9 cellular contexts compared by ENCODE assay signal in the genomic region with DNA sequence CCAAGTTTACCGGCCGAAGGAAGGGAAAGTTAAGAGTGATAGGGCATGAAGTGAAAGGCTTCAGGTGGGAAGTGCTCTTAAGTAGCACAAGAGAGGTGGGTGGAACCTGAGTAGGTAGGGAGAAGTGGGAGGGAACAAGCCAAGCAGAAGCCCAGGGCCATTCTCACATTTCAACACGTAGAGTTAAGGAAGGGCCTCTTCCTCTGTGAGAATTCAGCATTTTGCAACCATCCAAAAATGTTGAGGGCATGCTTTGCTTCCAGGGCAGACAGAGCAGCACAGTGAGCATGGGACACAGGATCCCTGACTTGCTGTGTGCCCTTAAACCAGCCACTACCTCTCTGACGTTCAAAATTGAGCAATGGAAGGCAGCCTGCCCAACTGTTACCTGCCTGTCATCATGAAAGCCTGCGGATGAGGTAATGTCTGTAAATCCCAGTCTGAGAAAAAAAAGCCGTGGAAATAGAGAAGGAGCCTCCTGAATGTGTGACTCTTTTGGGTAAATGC. TPM values are rescaled to one million over a fixed set of nuclear protein-coding genes. Genes with fewer than 3 reads are reported as not detected.
DNase-seq lines count a peak whose midpoint lies in the region; ATAC-seq, FAIRE-seq and TF ChIP-seq lines count a peak whose summit lies in the region.
"Had no signal": no experiment of that assay in that cellular context is flagged by ENCODE, and none has a peak within 500 bp of the region (broad histone marks: within the 10 kb centered on the region; RNA-seq: fewer than 3 reads in every experiment).

No MANE protein-coding gene starts in this region.

- H3K4me2 ChIP-seq in GM12878 (ENCODE audit: control insufficient read depth, insufficient read depth) (peak overlapping the region; percentile 86), neural progenitor cell (no peak overlapping the region)

- H3K4me3 Mint-ChIP-seq in nephron progenitor cell, result peak overlapping the region; percentile 41
- no peak overlapping the region for H3K4me3 Mint-ChIP-seq in neural progenitor cell

- peaks cover 74% of the 10 kb centered on the region for H3K79me2 ChIP-seq in GM12878 (ENCODE audit: control insufficient read depth, insufficient read depth, low read length)
- H3K79me2 ChIP-seq in neural progenitor cell (ENCODE audit: low read depth), result peaks cover 77% of the 10 kb centered on the region

- peak; percentile 36 for FAIRE-seq in GM12892 (lab: Jason Lieb, UNC)
- FAIRE-seq in GM12878 (lab: Jason Lieb, UNC), result no peak
- FAIRE-seq: colon, keratinocyte had no signal

- RAD21 ChIA-PET in GM12878 (lab: Charles Lee; ENCODE audit: unreplicated experiment), result interaction anchor here (1.0 to 8.3 kb wide), 3 partner anchors 16 to 48 kb away, joined by 5 to 99 read pairs (median 6); no protein-coding TSS in a partner anchor

- H3K27ac Mint-ChIP-seq in nephron progenitor cell, result peak overlapping the region; percentile 68
- no peak overlapping the region for H3K27ac Mint-ChIP-seq in neural progenitor cell

- POLR2A ChIA-PET in GM12878 (lab: Charles Lee), result interaction anchor here (0.8 to 2.2 kb wide), 3 partner anchors 44 to 131 kb away, joined by 3 to 6 read pairs (median 3); no protein-coding TSS in a partner anchor

- WGBS in GM12878 (ENCODE audit: insufficient coverage, insufficient replicate concordance, low lambda C conversion rate, missing lambda C conversion rate), result 70% methylated on average over 6 of the region's 6 CpGs

- peaks cover 62% of the 10 kb centered on the region for H3K4me1 ChIP-seq in GM12878 (ENCODE audit: control insufficient read depth, insufficient read depth, low read length)
- H3K4me1 ChIP-seq in neural progenitor cell, result peaks cover 33% of the 10 kb centered on the region

- no peak for TF ChIP-seq CTCF in GM12878 (IDR thresholded peaks at IDR 0.05 in 2 of 3, conservative IDR thresholded peaks at IDR 0.05 in 1 of 3; ENCODE audit: control insufficient read depth in 2 of 3, extremely low read depth in 1 of 3, insufficient read depth in 1 of 3, low read depth in 3 of 3, low read length in 3 of 3)
- TF ChIP-seq CTCF in nephron progenitor cell (IDR thresholded peaks at IDR 0.05), result no peak
- TF ChIP-seq CTCF in neural progenitor cell (IDR thresholded peaks at IDR 0.05), result no peak

- no peak for ATAC-seq in GM12878

- CTCF ChIA-PET in GM12878 (lab: Yijun Ruan, JAX), result interaction anchor here (0.9 to 4.2 kb wide), 5 partner anchors 16 to 122 kb away, joined by 3 to 44 read pairs (median 11); no protein-coding TSS in a partner anchor

- BruUV-seq in GM12878 (replicated peaks; lab: Mats Ljungman, UMichigan), result no TSS peak

- SMC1A ChIA-PET in GM12878 (lab: Charles Lee; ENCODE audit: uncharacterized antibody, unreplicated experiment), result interaction anchor here (0.6 to 4.2 kb wide), 5 partner anchors 11 to 122 kb away, joined by 3 to 47 read pairs (median 7); no protein-coding TSS in a partner anchor

- in situ Hi-C loops in GM12878 (cut with MboI), result no loop called here

- H2AFZ ChIP-seq in GM12878 (ENCODE audit: control insufficient read depth, low read depth, low read length), result no peak overlapping the region
- H2AFZ ChIP-seq in neural progenitor cell (replicated peaks), result no peak overlapping the region

- H3K4me1 Mint-ChIP-seq in nephron progenitor cell, result peaks cover 23% of the 10 kb centered on the region
- peaks cover 22% of the 10 kb centered on the region for H3K4me1 Mint-ChIP-seq in neural progenitor cell

- H4K20me1 ChIP-seq in GM12878 (ENCODE audit: control insufficient read depth, insufficient read depth) (no peaks in the 10 kb centered on the region), neural progenitor cell (ENCODE audit: low read depth) (peaks cover 45% of the 10 kb centered on the region)

- DNase-seq in GM12892 (ENCODE audit: insufficient read length) (no peak), NCI-H187 treated with DMSO at 0.1 percent for 48 hours (lab: John Stamatoyannopoulos, UW) (peak; percentile 33), GM12878 (ENCODE audit: low read depth, low spot score) (no peak), nephron progenitor cell (no peak), neural progenitor cell (ENCODE audit: low spot score) (no peak), HK-2 (ENCODE audit: unreplicated experiment) (no peak), AG08395 (ENCODE audit: low spot score) (no peak)

- H3K4me3 ChIP-seq in GM12878 (peak overlapping the region; percentile 59), neural progenitor cell (no peak overlapping the region)

- H3K36me3 Mint-ChIP-seq in nephron progenitor cell (ENCODE audit: low read depth) (no peaks in the 10 kb centered on the region), neural progenitor cell (no peaks in the 10 kb centered on the region)

- H3K27me3 ChIP-seq in GM12878 (replicated peaks in 1 of 2; ENCODE audit: control insufficient read depth in 2 of 2, insufficient read depth in 2 of 2, low read length in 1 of 2), result no peaks in the 10 kb centered on the region
- H3K27me3 ChIP-seq in neural progenitor cell, result peaks cover 14% of the 10 kb centered on the region

- TF ChIP-seq RAD21 in GM12878 (IDR thresholded peaks at IDR 0.05; ENCODE audit: insufficient read depth, low read depth, low read length), result no peak

- H3K9me3 Mint-ChIP-seq in nephron progenitor cell (no peaks in the 10 kb centered on the region), neural progenitor cell (no peaks in the 10 kb centered on the region)

- H3K27ac ChIP-seq in GM12878 (ENCODE audit: control insufficient read depth, insufficient read depth), result peak overlapping the region; percentile 30
- H3K27ac ChIP-seq in neural progenitor cell, result no peak overlapping the region

- H3F3A ChIP-seq in neural progenitor cell (ENCODE audit: low read depth), result no peaks in the 10 kb centered on the region

- TF ChIP-seq POLR2A in GM12892 (IDR thresholded peaks at IDR 0.05; ENCODE audit: low read depth, low read length), result no peak
- TF ChIP-seq POLR2A in GM12878 (IDR thresholded peaks at IDR 0.05; ENCODE audit: low read depth, low read length), result no peak

- TF ChIP-seq EP300 in GM12878 (IDR thresholded peaks at IDR 0.05; ENCODE audit: borderline replicate concordance in 1 of 2, control insufficient read depth in 1 of 2, low read depth in 2 of 2, low read length in 2 of 2), result no peak

- no peaks in the 10 kb centered on the region for H3K9me3 ChIP-seq in GM12878 (replicated peaks; ENCODE audit: control insufficient read depth, insufficient read depth, low read length)
- no peaks in the 10 kb centered on the region for H3K9me3 ChIP-seq in neural progenitor cell (ENCODE audit: low read depth)

- H3K27me3 Mint-ChIP-seq in nephron progenitor cell (ENCODE audit: low read depth, poor library complexity) (peaks cover 33% of the 10 kb centered on the region), neural progenitor cell (ENCODE audit: insufficient read depth, low read depth) (no peaks in the 10 kb centered on the region)

- intact Hi-C loops in GM12878 (cut with micrococcal nuclease; ENCODE audit: unreplicated experiment), result loop anchor here (5.0 kb wide), 1 partner anchor 122 kb away; no protein-coding TSS in a partner anchor

- peak overlapping the region; percentile 24 for H3K9ac ChIP-seq in GM12878 (ENCODE audit: control insufficient read depth, insufficient read depth, low read length)
- no peak overlapping the region for H3K9ac ChIP-seq in neural progenitor cell

- H3K36me3 ChIP-seq in GM12878 (ENCODE audit: control insufficient read depth in 2 of 2, insufficient read depth in 2 of 2, low read length in 1 of 2) (no peaks in the 10 kb centered on the region), neural progenitor cell (no peaks in the 10 kb centered on the region)

TF ChIP-seq in GM12878, 131 proteins besides CTCF, POLR2A, EP300 and RAD21 (continues in another document):
- TF ChIP-seq SPI1 (IDR thresholded peaks at IDR 0.05; ENCODE audit: borderline replicate concordance, insufficient read depth, low read depth, low read length) (0 out of 2 replicates have a peak, but pooled peaks have one; percentile 8), KLF5 (IDR thresholded peaks at IDR 0.05; ENCODE audit: partially characterized antibody) (no peak)

RNA-seq across cellular contexts. Expression of a gene that starts 3.3 kb away (rescaled TPM):
- polyA plus RNA-seq in GM12892 (2012; ENCODE audit: missing spikeins), result 69.7 TPM
- 398 and 408 TPM in 2 replicates for total RNA-seq in GM12878 (2013; cell fraction: nucleolus; rRNA removed)
- total RNA-seq in GM12878 (2014; rRNA removed) (105 TPM in 2 replicates), GM12878 (2014; rRNA removed; fragmentation: Illumina TruSeq; extraction: Trizol) (71.3 and 72.6 TPM in 2 replicates), GM12878 (2021) (157 and 173 TPM in 2 replicates), neural progenitor cell (ENCODE audit: low replicate concordance) (70.2 and 125 TPM in 2 replicates)
- 56.4 TPM for polyA plus RNA-seq in GM12878 (2011; ENCODE audit: low read depth)
- polyA plus RNA-seq in GM12878 (2011; rRNA removed) (34.7 and 54.2 TPM in 2 replicates), GM12878 (2014; fragmentation: Illumina TruSeq; extraction: Trizol) (71.6 and 87.8 TPM in 2 replicates), GM12878 (2014; fragmentation: Nextera tagmentation; extraction: Ambion mirVana) (10 to 100 TPM; 43.4 to 68.6 TPM), GM12878 (2014; rRNA removed) (104 and 111 TPM in 2 replicates), GM12878 (2016; fragmentation: Nextera tagmentation; extraction: Ambion mirVana) (100 to 1,000 TPM; 136 to 138 TPM)
- polyA plus RNA-seq in GM12878 (2011; cell fraction: cytosol; rRNA removed), result 110 and 124 TPM in 2 replicates
- 182 and 216 TPM in 2 replicates for polyA plus RNA-seq in GM12878 (2011; cell fraction: nucleus; rRNA removed)
- 102 and 110 TPM in 2 replicates for polyA plus RNA-seq in GM12878 (2012)
- 182 and 217 TPM in 2 replicates for polyA minus RNA-seq in GM12878 (2011; rRNA and poly(A)+ RNA removed)
- polyA minus RNA-seq in GM12878 (2011; cell fraction: cytosol; rRNA and poly(A)+ RNA removed), result 46.2 and 64.1 TPM in 2 replicates
- polyA minus RNA-seq in GM12878 (2011; cell fraction: nucleus; rRNA and poly(A)+ RNA removed), result 139 and 234 TPM in 2 replicates
